Comparison of ENCODE assay signal across 18 cellular contexts in the genomic region with DNA sequence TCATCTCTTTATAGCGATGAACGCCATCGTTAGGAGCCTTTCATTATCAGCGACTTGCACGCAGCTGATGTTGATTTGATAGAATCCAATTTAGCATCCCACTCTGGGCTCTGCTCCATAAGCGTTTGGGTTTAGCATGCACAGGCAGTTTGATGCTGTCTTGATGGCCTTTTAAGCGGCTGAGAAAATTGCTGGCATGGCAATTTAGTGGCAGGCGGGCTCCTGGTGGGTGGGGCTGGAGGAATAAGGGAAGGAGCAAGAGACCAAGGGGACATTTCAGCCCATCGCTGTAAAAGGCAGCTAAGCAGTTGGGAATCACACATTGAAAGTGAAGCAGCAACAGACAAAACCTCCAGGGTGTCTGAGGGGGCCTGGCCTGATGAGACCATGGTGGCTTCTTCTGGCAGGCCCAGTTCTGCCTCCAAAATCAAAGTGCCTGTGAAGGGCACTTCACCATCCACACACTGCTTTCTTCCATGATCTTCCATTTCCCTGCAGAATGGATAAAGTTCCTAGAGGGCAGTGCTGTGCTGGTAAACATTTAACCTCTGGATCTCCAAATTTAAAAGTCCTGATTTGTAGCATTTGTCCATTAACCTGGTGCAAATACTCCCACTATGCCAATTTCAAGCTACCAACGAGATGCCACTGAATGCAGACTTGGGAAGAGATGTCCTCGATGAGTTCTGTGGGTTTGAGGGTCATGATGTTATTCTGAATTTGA.
"Had no signal": no experiment of that assay in that cellular context is flagged by ENCODE, and none has a peak within 500 bp of the region (broad histone marks: within the 10 kb centered on the region; RNA-seq: fewer than 3 reads in every experiment).

No MANE protein-coding gene starts in this region.

- H3K4me3 Mint-ChIP-seq: activated naive CD4-positive, alpha-beta T cell treated with anti-CD3 and anti-CD28 coated beads, Interleukin-2, amount 50 U/mL, for 24 hours; nephron; stimulated activated naive CD8-positive, alpha-beta T cell treated with anti-CD3 and anti-CD28 coated beads, Interleukin-15, Interleukin-2, amounts not matched to agents 100 ng/mL and 50 ng/mL, for 24 hours; T-helper 2 cell treated with Interferon-gamma antibody and Interleukin-4, amounts not matched to agents 5 μg/mL and 100 μg/mL, for 36 hours had no signal

- H3K36me3 ChIP-seq: brain microvascular endothelial cell, esophagus muscularis mucosa, gastrocnemius medialis, pancreas, upper lobe of left lung had no signal

- H3K4me3 ChIP-seq: esophagus muscularis mucosa, gastrocnemius medialis, pancreas, upper lobe of left lung had no signal

- H3K27me3 ChIP-seq: brain microvascular endothelial cell, pancreas, upper lobe of left lung had no signal

- H3K4me1 Mint-ChIP-seq: activated naive CD4-positive, alpha-beta T cell treated with anti-CD3 and anti-CD28 coated beads, Interleukin-2, amount 50 U/mL, for 24 hours; nephron had no signal

- H3K36me3 Mint-ChIP-seq: activated naive CD4-positive, alpha-beta T cell treated with anti-CD3 and anti-CD28 coated beads, Interleukin-2, amount 50 U/mL, for 24 hours had no signal

- H3K9me3 ChIP-seq: esophagus muscularis mucosa, gastrocnemius medialis, pancreas, upper lobe of left lung had no signal

- H3K9me3 Mint-ChIP-seq: activated naive CD4-positive, alpha-beta T cell treated with anti-CD3 and anti-CD28 coated beads, Interleukin-2, amount 50 U/mL, for 24 hours; stimulated activated naive CD8-positive, alpha-beta T cell treated with anti-CD3 and anti-CD28 coated beads, Interleukin-15, Interleukin-2, amounts not matched to agents 100 ng/mL and 50 ng/mL, for 24 hours; T-helper 2 cell treated with Interferon-gamma antibody and Interleukin-4, amounts not matched to agents 5 μg/mL and 100 μg/mL, for 36 hours had no signal

- H3K27me3 Mint-ChIP-seq: stimulated activated naive CD8-positive, alpha-beta T cell treated with anti-CD3 and anti-CD28 coated beads, Interleukin-15, Interleukin-2, amounts not matched to agents 100 ng/mL and 50 ng/mL, for 24 hours had no signal

- DNase-seq: activated T-cell treated with anti-CD3 and anti-CD28 coated beads, Interleukin-2, amount 50 U/mL, for 1 hour; amniotic stem cell; brain microvascular endothelial cell; cerebellar nuclear complex; gastrocnemius medialis; left ventricle myocardium superior; mesendoderm; pancreas; stimulated activated CD4-positive, alpha-beta T cell treated with anti-CD3 and anti-CD28 coated beads, Interleukin-4, amount 100 ng/mL, for 1 hour; stimulated activated CD8-positive, alpha-beta memory T cell treated with anti-CD3 and anti-CD28 coated beads, Interleukin-4, amount 100 ng/mL, for 48 hours; upper lobe of left lung had no signal

- H3K27ac Mint-ChIP-seq: activated naive CD4-positive, alpha-beta T cell treated with anti-CD3 and anti-CD28 coated beads, Interleukin-2, amount 50 U/mL, for 24 hours; nephron; stimulated activated naive CD8-positive, alpha-beta T cell treated with anti-CD3 and anti-CD28 coated beads, Interleukin-15, Interleukin-2, amounts not matched to agents 100 ng/mL and 50 ng/mL, for 24 hours; T-helper 2 cell treated with Interferon-gamma antibody and Interleukin-4, amounts not matched to agents 5 μg/mL and 100 μg/mL, for 36 hours had no signal

- H3K4me1 ChIP-seq: esophagus muscularis mucosa, gastrocnemius medialis, pancreas, upper lobe of left lung had no signal

- ATAC-seq: activated CD4-positive, CD25-positive, alpha-beta regulatory T cell treated with anti-CD3 and anti-CD28 coated beads, Interleukin-2, amount 50 U/mL, for 24 hours; gastrocnemius medialis; left ventricle myocardium superior; pancreas had no signal

- H3K27ac ChIP-seq: brain microvascular endothelial cell, esophagus muscularis mucosa, gastrocnemius medialis, pancreas, upper lobe of left lung had no signal

- FAIRE-seq: endometrium, pancreas had no signal
